ENCODE assay signal across 8 cellular contexts in the genomic region with DNA sequence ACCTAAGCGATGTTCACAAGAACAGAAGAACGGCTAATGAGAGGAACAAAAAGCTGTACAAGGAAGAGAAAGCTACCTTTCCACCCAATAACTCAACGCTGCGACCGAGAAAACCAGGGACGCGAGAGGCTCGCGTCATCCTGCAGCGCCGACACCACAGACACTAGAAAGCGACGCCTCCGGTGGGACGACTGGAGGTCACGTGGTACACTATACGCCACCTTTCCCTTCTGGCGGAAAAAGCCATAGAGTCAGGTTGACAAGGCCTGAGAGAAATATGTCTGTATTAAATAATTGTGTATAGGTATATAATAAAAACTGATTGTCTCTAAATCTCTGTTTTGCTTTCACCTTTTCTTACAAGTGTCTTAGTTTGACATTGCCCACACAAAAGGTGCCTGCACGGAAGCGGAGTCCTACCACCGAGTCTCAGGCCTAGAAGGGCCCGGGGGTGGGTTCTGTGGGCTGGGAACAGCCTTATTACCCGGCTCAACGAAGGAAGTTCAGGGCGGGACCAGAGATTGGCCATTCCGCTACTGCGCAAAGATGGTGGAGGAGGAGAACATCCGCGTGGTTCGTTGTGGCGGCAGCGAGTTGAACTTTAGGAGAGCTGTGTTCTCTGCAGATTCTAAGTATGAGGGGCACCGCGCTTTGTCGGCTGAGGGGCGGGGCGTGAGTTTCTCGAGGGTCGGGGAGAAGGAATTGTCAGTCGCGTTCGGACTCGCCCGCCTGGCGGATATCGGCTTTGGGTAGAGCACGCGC. TPM values are rescaled to one million over a fixed set of nuclear protein-coding genes. Genes with fewer than 3 reads are reported as not detected.
DNase-seq lines count a peak whose midpoint lies in the region; ATAC-seq lines count a peak whose summit lies in the region.

A gene (plus strand): TSS at position 528 of the 762 bp plus-strand sequence. CDS start 19 bp downstream, at position 547.

- peak within 1 kb of the TSS; percentile 96 for H3K4me3 Mint-ChIP-seq in activated CD8-positive, alpha-beta memory T cell treated with anti-CD3 and anti-CD28 coated beads, Interleukin-2, amount 10 ng/mL, durations not matched to agents 7 days and 5 days

- H3K27me3 Mint-ChIP-seq in activated CD8-positive, alpha-beta memory T cell treated with anti-CD3 and anti-CD28 coated beads, Interleukin-2, amount 10 ng/mL, durations not matched to agents 7 days and 5 days = peaks cover 3% of the 10 kb centered on the region

- H3K4me1 Mint-ChIP-seq in activated CD8-positive, alpha-beta memory T cell treated with anti-CD3 and anti-CD28 coated beads, Interleukin-2, amount 10 ng/mL, durations not matched to agents 7 days and 5 days = peaks cover 18% of the 10 kb centered on the region

- H3K9me3 ChIP-seq in NT2/D1 (ENCODE audit: insufficient read depth, low read length) (no peaks in the 10 kb centered on the region), endocrine pancreas (ENCODE audit: control insufficient read depth, low read length) (no peaks in the 10 kb centered on the region), mesenchymal stem cell (ENCODE audit: control insufficient read depth, low read length) (no peaks in the 10 kb centered on the region)

- H3K4me3 ChIP-seq in NT2/D1 (ENCODE audit: insufficient read length, low read depth) = peak within 1 kb of the TSS; percentile 95
- peak within 1 kb of the TSS; percentile 90 for H3K4me3 ChIP-seq in endocrine pancreas (ENCODE audit: control insufficient read depth, insufficient read depth, low read length)
- peak within 1 kb of the TSS; percentile 85 to 92 for H3K4me3 ChIP-seq in mesenchymal stem cell (ENCODE audit: insufficient read depth in 1 of 2, low read depth in 1 of 2, low read length in 2 of 2)

- peak within 1 kb of the TSS in 1 of 2 experiments; percentile 73 for H3K4ac ChIP-seq in mesenchymal stem cell (ENCODE audit: low read depth in 1 of 2, low read length in 2 of 2)

- no peak within 1 kb of the TSS for H2BK120ac ChIP-seq in mesenchymal stem cell (ENCODE audit: low read depth, low read length)

- H2AK5ac ChIP-seq in mesenchymal stem cell (ENCODE audit: low read length, severe bottlenecking) = no peak within 1 kb of the TSS

- H3K4me1 ChIP-seq in NT2/D1 (ENCODE audit: insufficient read depth, insufficient read length) (no peaks in the 10 kb centered on the region), endocrine pancreas (ENCODE audit: control insufficient read depth, insufficient read depth, low read length) (peaks cover 14% of the 10 kb centered on the region), mesenchymal stem cell (ENCODE audit: control insufficient read depth, insufficient read depth, low read depth, low read length) (peaks cover 4% of the 10 kb centered on the region)

- H3K18ac ChIP-seq in mesenchymal stem cell (ENCODE audit: low read depth in 1 of 2, low read length in 2 of 2) = peak within 1 kb of the TSS; percentile 72 to 86

- H3K14ac ChIP-seq in mesenchymal stem cell (ENCODE audit: low read length in 2 of 2) = peak within 1 kb of the TSS in 1 of 2 experiments; percentile 69

- DNase-seq in COR-L47 (lab: John Stamatoyannopoulos, UW) (peak; percentile 93), HUDEP-2 (lab: John Stamatoyannopoulos, UW; ENCODE audit: unreplicated experiment in 76 of 76) (peak in 74 of 76 experiments; percentile 57 to 98 (median 88)), NT2/D1 (ENCODE audit: low read depth, low spot score) (peak; percentile 84), mesenchymal stem cell (peak; percentile 97)
- DNase-seq in activated CD8-positive, alpha-beta memory T cell treated with anti-CD3 and anti-CD28 coated beads, Interleukin-2, amount 10 ng/mL, durations not matched to agents 7 days and 5 days = peak; percentile 95
- peak; percentile 83 for DNase-seq in stimulated activated CD8-positive, alpha-beta memory T cell treated with anti-CD3 and anti-CD28 coated beads, Interleukin-12 subunit alpha, Interleukin-12 subunit beta, amount 100 ng/mL, for 4 hours (ENCODE audit: low read depth)

- peak within 1 kb of the TSS; percentile 89 for H3K27ac ChIP-seq in mesenchymal stem cell (ENCODE audit: low read length, poor library complexity, severe bottlenecking)

- peak within 1 kb of the TSS; percentile 78 for H2AFZ ChIP-seq in mesenchymal stem cell (ENCODE audit: low read depth, low read length)

- H2BK12ac ChIP-seq in mesenchymal stem cell (ENCODE audit: low read length in 2 of 2) = peak within 1 kb of the TSS in 1 of 2 experiments; percentile 61

- H2BK15ac ChIP-seq in mesenchymal stem cell (ENCODE audit: low read depth, poor library complexity, severe bottlenecking) = peak within 1 kb of the TSS; percentile 40

- H4K91ac ChIP-seq in mesenchymal stem cell (ENCODE audit: low read length) = peak within 1 kb of the TSS; percentile 54

- peak within 1 kb of the TSS; percentile 89 for H4K8ac ChIP-seq in mesenchymal stem cell (ENCODE audit: low read length)

- peak within 1 kb of the TSS; percentile 84 for H2BK5ac ChIP-seq in mesenchymal stem cell (ENCODE audit: low read depth, low read length, poor library complexity, severe bottlenecking)

- H3K9me3 Mint-ChIP-seq in activated CD8-positive, alpha-beta memory T cell treated with anti-CD3 and anti-CD28 coated beads, Interleukin-2, amount 10 ng/mL, durations not matched to agents 7 days and 5 days (ENCODE audit: low read depth) = no peaks in the 10 kb centered on the region

- H3K9ac ChIP-seq in NT2/D1 (ENCODE audit: insufficient read length, low read depth) (peak within 1 kb of the TSS; percentile 97), endocrine pancreas (ENCODE audit: control insufficient read depth, insufficient read depth, low read length) (peak within 1 kb of the TSS; percentile 96), mesenchymal stem cell (ENCODE audit: low read length) (peak within 1 kb of the TSS; percentile 99)

- ATAC-seq in GM21381 (IDR thresholded peaks at IDR 0.05; ENCODE audit: unreplicated experiment) = peak; percentile 89
- ATAC-seq in activated CD8-positive, alpha-beta memory T cell treated with anti-CD3 and anti-CD28 coated beads, Interleukin-2, amount 10 ng/mL, durations not matched to agents 7 days and 5 days = peak; percentile 93

- CTCF ChIA-PET in activated CD8-positive, alpha-beta memory T cell treated with anti-CD3 and anti-CD28 coated beads, Interleukin-2, amount 10 ng/mL, durations not matched to agents 7 days and 5 days (lab: Charles Lee) = interaction anchor here (1.1 to 1.3 kb wide), 2 partner anchors 140 to 322 kb away, joined by 3 to 6 read pairs; a partner anchor contains a TSS

- peak within 1 kb of the TSS; percentile 99 for H3K27ac Mint-ChIP-seq in activated CD8-positive, alpha-beta memory T cell treated with anti-CD3 and anti-CD28 coated beads, Interleukin-2, amount 10 ng/mL, durations not matched to agents 7 days and 5 days

- H3K27me3 ChIP-seq in NT2/D1 (ENCODE audit: insufficient read depth, insufficient read length) (no peaks in the 10 kb centered on the region), endocrine pancreas (ENCODE audit: control insufficient read depth, insufficient read depth, low read length) (no peaks in the 10 kb centered on the region), mesenchymal stem cell (ENCODE audit: control insufficient read depth in 1 of 2, insufficient read depth in 1 of 2, low read length in 2 of 2) (no peaks in the 10 kb centered on the region)

- H3K36me3 Mint-ChIP-seq in activated CD8-positive, alpha-beta memory T cell treated with anti-CD3 and anti-CD28 coated beads, Interleukin-2, amount 10 ng/mL, durations not matched to agents 7 days and 5 days = peaks cover 6% of the 10 kb centered on the region

- H3K23ac ChIP-seq in mesenchymal stem cell (ENCODE audit: low read length in 2 of 2) = no peak within 1 kb of the TSS

- peaks cover 6% of the 10 kb centered on the region for H3K79me1 ChIP-seq in mesenchymal stem cell (replicated peaks; ENCODE audit: low read length, poor library complexity, severe bottlenecking)

- peaks cover 37% of the 10 kb centered on the region for H3K36me3 ChIP-seq in NT2/D1 (ENCODE audit: insufficient read depth, insufficient read length, low read length)
- H3K36me3 ChIP-seq in endocrine pancreas (ENCODE audit: control insufficient read depth, insufficient read depth, low read length) = no peaks in the 10 kb centered on the region
- H3K36me3 ChIP-seq in mesenchymal stem cell (ENCODE audit: control insufficient read depth in 1 of 2, insufficient read depth in 2 of 2, low read depth in 1 of 2, low read length in 2 of 2) = peaks cover 0 to 19% of the 10 kb centered on the region in 2 experiments

- peak within 1 kb of the TSS; percentile 69 for H3K4me2 ChIP-seq in mesenchymal stem cell (ENCODE audit: low read length, poor library complexity, severe bottlenecking)

- under 1% methylated on average over 48 of the region's 48 CpGs for WGBS in mesenchymal stem cell

RNA-seq across cellular contexts. Expression of the gene that starts here (rescaled TPM):
- total RNA-seq in activated CD8-positive, alpha-beta memory T cell treated with anti-CD3 and anti-CD28 coated beads, Interleukin-2, amount 10 ng/mL, durations not matched to agents 7 days and 5 days = 10 to 100 TPM; 41.1 to 55.5 TPM
- polyA plus RNA-seq in mesenchymal stem cell (2013, experiment 1 of 2) = 27.2 TPM
- polyA plus RNA-seq in mesenchymal stem cell (2013, experiment 2 of 2) = 27.3 TPM

Comparison
In these comparisons a context has a peak if more than half of its experiments do, and no peak if none do; other contexts are left out.
1. Peak in every context shown above with its lines: DNase-seq, ATAC-seq, H3K4me3 ChIP-seq and H3K27ac ChIP-seq.